ENCODE assay signal across 8 cellular contexts in the genomic region with DNA sequence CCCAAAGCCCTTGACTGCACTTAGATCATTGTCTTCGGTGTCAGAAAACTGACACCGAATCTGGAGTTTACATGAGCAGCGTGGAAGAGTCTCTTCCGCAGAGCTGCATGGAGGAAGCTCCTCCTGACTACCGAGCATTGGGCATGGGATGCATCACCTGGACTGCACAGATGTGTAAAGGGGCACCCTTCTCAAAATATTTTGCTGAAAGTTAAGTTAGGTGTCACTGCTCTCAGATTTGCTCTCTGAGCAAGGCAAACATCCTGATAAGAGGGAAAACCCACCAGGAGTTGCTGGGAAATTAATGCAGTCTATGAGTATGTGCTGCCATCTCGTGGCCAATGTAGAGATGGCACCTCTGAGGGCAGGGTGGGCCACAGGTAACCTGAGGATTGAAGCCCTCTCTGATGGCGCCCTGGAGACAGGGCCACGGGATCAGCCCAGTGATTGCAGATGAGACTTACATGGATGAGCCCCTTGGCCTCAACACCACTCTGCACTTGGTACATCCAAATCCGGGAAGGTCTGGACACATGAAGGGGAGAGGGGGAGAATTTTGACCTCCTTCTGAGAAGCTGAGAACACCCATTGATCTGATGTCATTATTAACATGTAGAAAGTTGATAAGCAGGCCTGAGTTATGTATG.
DNase-seq lines count a peak whose midpoint lies in the region; ATAC-seq, FAIRE-seq and TF ChIP-seq lines count a peak whose summit lies in the region.

No MANE protein-coding gene starts in this region.

- H3K27me3 ChIP-seq in H1 (replicated peaks in 1 of 4; ENCODE audit: control insufficient read depth in 3 of 4, extremely low read depth in 1 of 4, insufficient read depth in 3 of 4, low read length in 3 of 4) (no peaks in the 10 kb centered on the region), mesendoderm (ENCODE audit: insufficient read depth, low read length, poor library complexity) (no peaks in the 10 kb centered on the region)

- H3K4me3 Mint-ChIP-seq in activated CD4-positive, alpha-beta memory T cell treated with anti-CD3 and anti-CD28 coated beads, Interleukin-2, amount 10 ng/mL, durations not matched to agents 7 days and 5 days = no peak overlapping the region

- H2AK5ac ChIP-seq in H1 (ENCODE audit: low read depth, low read length) = no peak overlapping the region
- no peak overlapping the region for H2AK5ac ChIP-seq in mesendoderm (ENCODE audit: low read length)

- H2BK20ac ChIP-seq in H1 (ENCODE audit: low read length) = no peak overlapping the region

- DNase-seq in NCI-H2029 (lab: John Stamatoyannopoulos, UW) = peak; percentile 16
- DNase-seq in NCI-H2029 treated with DMSO at 0.1 percent for 48 hours (lab: John Stamatoyannopoulos, UW) = no peak
- peak; percentile 47 for DNase-seq in NCI-H1092 (lab: John Stamatoyannopoulos, UW)
- peak; percentile 57 for DNase-seq in activated CD4-positive, alpha-beta memory T cell treated with anti-CD3 and anti-CD28 coated beads, Interleukin-2, amount 10 ng/mL, durations not matched to agents 7 days and 5 days
- DNase-seq in H1 (ENCODE audit: low read depth in 1 of 2, low spot score in 2 of 2) = peak; percentile 50 to 94
- peak; percentile 76 for DNase-seq in mesendoderm
- DNase-seq in stimulated activated CD8-positive, alpha-beta memory T cell treated with anti-CD3 and anti-CD28 coated beads, Interleukin-4, amount 100 ng/mL, for 48 hours = peak; percentile 80

- H3K27ac Mint-ChIP-seq in activated CD4-positive, alpha-beta memory T cell treated with anti-CD3 and anti-CD28 coated beads, Interleukin-2, amount 10 ng/mL, durations not matched to agents 7 days and 5 days = no peak overlapping the region

- H2BK5ac ChIP-seq in H1 (ENCODE audit: low read depth, low read length) = no peak overlapping the region
- no peak overlapping the region for H2BK5ac ChIP-seq in mesendoderm (ENCODE audit: low read length)

- H3K9me3 Mint-ChIP-seq in activated CD4-positive, alpha-beta memory T cell treated with anti-CD3 and anti-CD28 coated beads, Interleukin-2, amount 10 ng/mL, durations not matched to agents 7 days and 5 days = peaks cover 1% of the 10 kb centered on the region

- no peak overlapping the region for H4K91ac ChIP-seq in H1 (replicated peaks; ENCODE audit: insufficient read length, low read length)

- CTCF ChIA-PET in activated CD4-positive, alpha-beta memory T cell treated with anti-CD3 and anti-CD28 coated beads, Interleukin-2, amount 10 ng/mL, durations not matched to agents 7 days and 5 days (lab: Charles Lee) = interaction anchor here (0.7 to 4.8 kb wide), 14 partner anchors 10 to 671 kb away, joined by 3 to 63 read pairs (median 4); no protein-coding TSS in a partner anchor
- CTCF ChIA-PET in H1 (lab: Charles Lee; ENCODE audit: partially characterized antibody) = interaction anchor here (0.6 to 5.2 kb wide), 27 partner anchors 9 to 888 kb away, joined by 3 to 67 read pairs (median 4); a partner anchor contains a TSS

- H2BK120ac ChIP-seq in H1 (replicated peaks; ENCODE audit: low read depth, low read length) (no peak overlapping the region), mesendoderm (ENCODE audit: low read depth, low read length) (no peak overlapping the region)

- peaks cover 0 to 4% of the 10 kb centered on the region in 2 experiments for H4K20me1 ChIP-seq in H1 (replicated peaks in 1 of 2; ENCODE audit: control insufficient read depth in 1 of 2, insufficient read depth in 2 of 2, low read length in 2 of 2)

- H3K56ac ChIP-seq in H1 (replicated peaks; ENCODE audit: insufficient read length, low read depth, low read length) = no peak overlapping the region
- peak overlapping the region; percentile 57 for H3K56ac ChIP-seq in mesendoderm (ENCODE audit: low read length)

- TF ChIP-seq RAD21 in H1 (IDR thresholded peaks at IDR 0.05 in 1 of 2, conservative IDR thresholded peaks at IDR 0.05 in 1 of 2; ENCODE audit: low read depth in 2 of 2, low read length in 2 of 2) = peak; percentile 95 to 96

- no peak overlapping the region for H2BK12ac ChIP-seq in H1 (ENCODE audit: low read depth, low read length)

- POLR2A ChIA-PET in activated CD4-positive, alpha-beta memory T cell treated with anti-CD3 and anti-CD28 coated beads, Interleukin-2, amount 10 ng/mL, durations not matched to agents 7 days and 5 days (lab: Charles Lee) = interaction anchor here (0.6 to 1.5 kb wide), 2 partner anchors 12 to 13 kb away, joined by 3 read pairs; no protein-coding TSS in a partner anchor
- POLR2A ChIA-PET in H1 (lab: Charles Lee; ENCODE audit: partially characterized antibody) = interaction anchor here (1.0 kb wide), 1 partner anchor 13 kb away, joined by 3 read pairs; no protein-coding TSS in a partner anchor

- H3K27me3 Mint-ChIP-seq in activated CD4-positive, alpha-beta memory T cell treated with anti-CD3 and anti-CD28 coated beads, Interleukin-2, amount 10 ng/mL, durations not matched to agents 7 days and 5 days = peaks cover 13% of the 10 kb centered on the region

- peak overlapping the region; percentile 49 to 59; a peak in 3 of 4 replicates for H3K4me2 ChIP-seq in H1 (ENCODE audit: insufficient read depth in 1 of 2, low read depth in 2 of 2, low read length in 2 of 2)
- peak overlapping the region; percentile 42 for H3K4me2 ChIP-seq in mesendoderm (ENCODE audit: low read length)

- peak; percentile 85 to 95 (median 88) for TF ChIP-seq CTCF in H1 (IDR thresholded peaks at IDR 0.05; ENCODE audit: control extremely low read depth in 1 of 3, insufficient read depth in 1 of 3, low read depth in 1 of 3, low read length in 3 of 3)

- H3K14ac ChIP-seq in H1 (ENCODE audit: insufficient read length) = no peak overlapping the region

- H3K9me3 ChIP-seq in H1 (ENCODE audit: insufficient read depth in 2 of 2, low read depth in 1 of 2, low read length in 1 of 2) = peaks cover 3 to 7% of the 10 kb centered on the region in 2 experiments; a peak in 2 of 4 replicates

- H3K23me2 ChIP-seq in H1 (ENCODE audit: low read depth, low read length) = peaks cover 12% of the 10 kb centered on the region; the same call in 1 of the 2 replicates

- H3K4me1 ChIP-seq in H1 (replicated peaks in 1 of 4; ENCODE audit: control insufficient read depth in 3 of 4, insufficient read depth in 4 of 4, low read length in 3 of 4) (peaks cover 0 to 2% (median 0%) of the 10 kb centered on the region in 4 experiments; a peak in 1 of 7 replicates), mesendoderm (ENCODE audit: control insufficient read depth, low read depth, low read length) (no peaks in the 10 kb centered on the region)

- peak overlapping the region; percentile 99 for H2AFZ ChIP-seq in H1 (ENCODE audit: low read length)

- no peak for TF ChIP-seq POLR2A in H1 (IDR thresholded peaks at IDR 0.05; ENCODE audit: control extremely low read depth in 1 of 2, low read depth in 2 of 2, low read length in 2 of 2)

- H3K4ac ChIP-seq in H1 (replicated peaks; ENCODE audit: insufficient read length, low read depth, low read length) (peak overlapping the region; percentile 19), mesendoderm (ENCODE audit: low read depth, low read length) (no peak overlapping the region)

- no peaks in the 10 kb centered on the region for H3K36me3 ChIP-seq in H1 (ENCODE audit: control insufficient read depth in 2 of 4, insufficient read depth in 4 of 4, low read length in 3 of 4)
- no peaks in the 10 kb centered on the region for H3K36me3 ChIP-seq in mesendoderm (ENCODE audit: control insufficient read depth, insufficient read depth, low read length)

- H3K9ac ChIP-seq in H1 (replicated peaks in 1 of 4; ENCODE audit: extremely low read depth in 1 of 4, low read depth in 3 of 4, low read length in 3 of 4) (no peak overlapping the region; a peak in 1 of 7 replicates), mesendoderm (ENCODE audit: low read length) (peak overlapping the region; percentile 51)

- H3K4me3 ChIP-seq in H1 (ENCODE audit: extremely low read depth in 1 of 4, insufficient read depth in 2 of 4, low read depth in 3 of 4, low read length in 4 of 4) = peak overlapping the region in 2 of 4 experiments; percentile 19 to 48; a peak in 3 of 8 replicates
- H3K4me3 ChIP-seq in mesendoderm (ENCODE audit: low read length) = no peak overlapping the region

- H3K18ac ChIP-seq in H1 (ENCODE audit: extremely low read depth, low read length) (no peak overlapping the region), mesendoderm (ENCODE audit: low read length) (no peak overlapping the region)

- peak; percentile 83 for ATAC-seq in HG02610 (IDR thresholded peaks at IDR 0.05; ENCODE audit: unreplicated experiment)

- H3K79me2 ChIP-seq in H1 (ENCODE audit: control insufficient read depth in 1 of 2, insufficient read depth in 2 of 2, low read length in 2 of 2) = no peaks in the 10 kb centered on the region
- H3K79me2 ChIP-seq in mesendoderm (ENCODE audit: control insufficient read depth, insufficient read depth, low read length) = no peaks in the 10 kb centered on the region

- H4K8ac ChIP-seq in H1 (ENCODE audit: extremely low read depth, insufficient read depth, low read length) = no peak overlapping the region
- H4K8ac ChIP-seq in mesendoderm (ENCODE audit: low read depth, low read length) = no peak overlapping the region

- no peaks in the 10 kb centered on the region for H3K79me1 ChIP-seq in H1 (ENCODE audit: low read depth, low read length)
- no peaks in the 10 kb centered on the region for H3K79me1 ChIP-seq in mesendoderm (ENCODE audit: low read length)

- TF ChIP-seq EP300 in H1 (IDR thresholded peaks at IDR 0.05; ENCODE audit: borderline replicate concordance in 1 of 2, low read depth in 2 of 2, low read length in 2 of 2) = no peak

- H3K23ac ChIP-seq in H1 (ENCODE audit: insufficient read length) (no peak overlapping the region), mesendoderm (ENCODE audit: low read length) (no peak overlapping the region)

- 31% methylated on average over 9 of the region's 9 CpGs; no CpG with 5 or more reads in 1 of the 2 experiments for WGBS in H1 (ENCODE audit: extremely low coverage in 1 of 2, insufficient coverage in 1 of 2, insufficient read length in 1 of 2, insufficient replicate concordance in 2 of 2, low coverage in 1 of 2, low lambda C conversion rate in 2 of 2, missing lambda C conversion rate in 1 of 2), 2 experiments
- WGBS in mesendoderm (ENCODE audit: extremely low coverage, insufficient coverage, low lambda C conversion rate) = no CpG with 5 or more reads among the region's 9 CpGs

- H2BK15ac ChIP-seq in H1 (ENCODE audit: low read length) = no peak overlapping the region
- no peak overlapping the region for H2BK15ac ChIP-seq in mesendoderm (replicated peaks; ENCODE audit: low read depth)

- no peaks in the 10 kb centered on the region for H3K4me1 Mint-ChIP-seq in activated CD4-positive, alpha-beta memory T cell treated with anti-CD3 and anti-CD28 coated beads, Interleukin-2, amount 10 ng/mL, durations not matched to agents 7 days and 5 days

- peak; percentile 89 for FAIRE-seq in H1 (lab: Jason Lieb, UNC)

- no peaks in the 10 kb centered on the region for H3K36me3 Mint-ChIP-seq in activated CD4-positive, alpha-beta memory T cell treated with anti-CD3 and anti-CD28 coated beads, Interleukin-2, amount 10 ng/mL, durations not matched to agents 7 days and 5 days (ENCODE audit: low read depth)

- H4K5ac ChIP-seq in H1 (ENCODE audit: insufficient read length, low read depth, low read length) (no peak overlapping the region), mesendoderm (ENCODE audit: low read length) (no peak overlapping the region)

- H3K27ac ChIP-seq in H1 (ENCODE audit: low read depth, low read length) (no peak overlapping the region), mesendoderm (ENCODE audit: low read depth, low read length) (no peak overlapping the region)

TF ChIP-seq in H1, 55 proteins besides CTCF, POLR2A, EP300 and RAD21 (continues in another document):
- TF ChIP-seq SIRT6 (IDR thresholded peaks at IDR 0.05; ENCODE audit: low read length) = no peak
